Comparison of ENCODE assay signal across 22 cellular contexts in the genomic region with DNA sequence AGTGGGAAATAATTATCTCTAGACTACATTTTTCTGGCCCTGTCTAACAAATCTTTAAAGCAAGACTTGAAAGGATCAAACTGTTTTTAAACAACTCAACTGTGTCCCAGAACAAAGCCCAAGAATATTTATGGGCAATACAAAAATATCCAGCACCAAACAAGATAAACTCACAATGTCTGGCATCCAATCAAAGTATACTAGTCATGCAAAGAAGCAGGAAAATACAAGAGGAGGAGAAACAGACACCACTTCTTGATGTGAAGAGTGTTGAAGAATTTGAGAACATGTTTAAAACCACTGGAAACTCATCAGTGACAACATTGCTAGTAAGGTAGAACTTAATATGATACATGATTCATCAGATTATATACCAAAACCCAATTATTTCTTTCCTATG.
A peak's percentile ranks its signal among the peaks of the same experiment; 100 is the strongest.
DNase-seq lines count a peak whose midpoint lies in the region; ATAC-seq, FAIRE-seq and TF ChIP-seq lines count a peak whose summit lies in the region.
"Had no signal": no experiment of that assay in that cellular context is flagged by ENCODE, and none has a peak within 500 bp of the region (broad histone marks: within the 10 kb centered on the region; RNA-seq: fewer than 3 reads in every experiment).

No MANE protein-coding gene starts in this region.

- no peaks in the 10 kb centered on the region for H3K79me2 ChIP-seq in astrocyte (ENCODE audit: insufficient read depth, low read length)
- no peaks in the 10 kb centered on the region for H3K79me2 ChIP-seq in smooth muscle cell (ENCODE audit: low read depth)

- H3K27me3 ChIP-seq in heart left ventricle: no peaks in the 10 kb centered on the region
- no peaks in the 10 kb centered on the region for H3K27me3 ChIP-seq in right atrium auricular region
- H3K27me3 ChIP-seq in astrocyte (ENCODE audit: insufficient read depth, low read length): no peaks in the 10 kb centered on the region
- H3K27me3 ChIP-seq in smooth muscle cell (ENCODE audit: low read depth): no peaks in the 10 kb centered on the region
- H3K27me3 ChIP-seq: ovary had no signal

- H3F3A ChIP-seq in smooth muscle cell (ENCODE audit: low read depth): peaks cover 11% of the 10 kb centered on the region

- H3K9me3 ChIP-seq in heart left ventricle (no peaks in the 10 kb centered on the region), right atrium auricular region (no peaks in the 10 kb centered on the region), astrocyte (ENCODE audit: insufficient read depth, low read depth, low read length) (no peaks in the 10 kb centered on the region), smooth muscle cell (replicated peaks; ENCODE audit: low read depth) (no peaks in the 10 kb centered on the region)
- H3K9me3 ChIP-seq: ovary had no signal

- H3K9ac ChIP-seq in astrocyte (ENCODE audit: low read length) (no peak overlapping the region), smooth muscle cell (ENCODE audit: low read depth) (no peak overlapping the region)

- H2AFZ ChIP-seq in astrocyte (ENCODE audit: low read depth, low read length) (no peak overlapping the region), smooth muscle cell (ENCODE audit: low read depth) (peak overlapping the region; percentile 37)

- TF ChIP-seq POLR2A in heart left ventricle (IDR thresholded peaks at IDR 0.05): no peak

- no peak overlapping the region for H3K27ac Mint-ChIP-seq in astrocyte (ENCODE audit: unreplicated experiment)
- H3K27ac Mint-ChIP-seq: activated CD8-positive, alpha-beta T cell treated with anti-CD3 and anti-CD28 coated beads, Interleukin-2, amount 10 ng/mL, durations not matched to agents 7 days and 5 days; natural killer cell had no signal

- peaks cover 2% of the 10 kb centered on the region for H3K27me3 Mint-ChIP-seq in astrocyte (ENCODE audit: low read depth, unreplicated experiment)

- no peak overlapping the region for H3K4me2 ChIP-seq in astrocyte (ENCODE audit: low read length)
- peak overlapping the region; percentile 18 for H3K4me2 ChIP-seq in smooth muscle cell

- H3K4me3 ChIP-seq in heart left ventricle (peak overlapping the region in 1 of 12 donors; percentile 8), right atrium auricular region (no peak overlapping the region), astrocyte (ENCODE audit: insufficient read depth, low read depth, low read length) (no peak overlapping the region), smooth muscle cell (no peak overlapping the region)
- H3K4me3 ChIP-seq: ovary had no signal

- H3K4me1 ChIP-seq in heart left ventricle (peaks cover 0 to 24% (median 8%) of the 10 kb centered on the region in 12 donors), right atrium auricular region (no peaks in the 10 kb centered on the region), astrocyte (ENCODE audit: insufficient read depth, low read length) (peaks cover 16% of the 10 kb centered on the region), smooth muscle cell (ENCODE audit: low read depth) (peaks cover 9% of the 10 kb centered on the region)

- DNase-seq in heart left ventricle (no peak), right atrium auricular region (ENCODE audit: low spot score) (no peak), astrocyte (ENCODE audit: low read depth) (peak; percentile 33), left ventricle myocardium superior (no peak), smooth muscle cell (lab: John Stamatoyannopoulos, UW; ENCODE audit: unreplicated experiment) (no peak), NAMALWA (ENCODE audit: low spot score) (no peak), NCI-H524 (lab: John Stamatoyannopoulos, UW) (no peak)
- DNase-seq: activated CD4-positive, CD25-positive, alpha-beta regulatory T cell treated with anti-CD3 and anti-CD28 coated beads, Interleukin-2, amount 50 U/mL, for 72 hours; activated CD8-positive, alpha-beta T cell treated with anti-CD3 and anti-CD28 coated beads, Interleukin-2, amount 10 ng/mL, durations not matched to agents 7 days and 5 days; amygdala; caudate nucleus; natural killer cell; NCI-H1092; NCI-H2029 treated with DMSO at 0.1 percent for 48 hours; NCI-H226; OCI-M1; ovary; substantia nigra; SW 1271 had no signal

- no peak overlapping the region for H3K4me3 Mint-ChIP-seq in astrocyte (ENCODE audit: unreplicated experiment)
- H3K4me3 Mint-ChIP-seq: activated CD8-positive, alpha-beta T cell treated with anti-CD3 and anti-CD28 coated beads, Interleukin-2, amount 10 ng/mL, durations not matched to agents 7 days and 5 days; natural killer cell had no signal

- H4K20me1 ChIP-seq in astrocyte (ENCODE audit: insufficient read depth, low read length): no peaks in the 10 kb centered on the region
- H4K20me1 ChIP-seq in smooth muscle cell (ENCODE audit: low read depth): no peaks in the 10 kb centered on the region

- no peaks in the 10 kb centered on the region for H3K36me3 Mint-ChIP-seq in astrocyte (ENCODE audit: low read depth, unreplicated experiment)
- H3K36me3 Mint-ChIP-seq: natural killer cell had no signal

- peak in 3 of 4 donors; percentile 27 to 49 (median 47) for ATAC-seq in heart left ventricle
- peak; percentile 64 for ATAC-seq in left ventricle myocardium superior
- ATAC-seq in GM19463 (IDR thresholded peaks at IDR 0.05; ENCODE audit: unreplicated experiment): no peak
- ATAC-seq: activated CD8-positive, alpha-beta T cell treated with anti-CD3 and anti-CD28 coated beads, Interleukin-2, amount 10 ng/mL, durations not matched to agents 7 days and 5 days; natural killer cell; sciatic nerve had no signal

- H3K9me3 Mint-ChIP-seq in astrocyte (ENCODE audit: unreplicated experiment): peaks cover 3% of the 10 kb centered on the region
- H3K9me3 Mint-ChIP-seq: natural killer cell had no signal

- H3K36me3 ChIP-seq in heart left ventricle: no peaks in the 10 kb centered on the region
- H3K36me3 ChIP-seq in right atrium auricular region: no peaks in the 10 kb centered on the region
- H3K36me3 ChIP-seq in astrocyte (ENCODE audit: insufficient read depth, low read length): no peaks in the 10 kb centered on the region
- no peaks in the 10 kb centered on the region for H3K36me3 ChIP-seq in smooth muscle cell (ENCODE audit: low read depth)
- H3K36me3 ChIP-seq: ovary had no signal

- TF ChIP-seq CTCF in heart left ventricle (IDR thresholded peaks at IDR 0.05) (no peak), right atrium auricular region (IDR thresholded peaks at IDR 0.05) (no peak), astrocyte (IDR thresholded peaks at IDR 0.05; ENCODE audit: insufficient read depth, low read depth, low read length) (no peak), smooth muscle cell (IDR thresholded peaks at IDR 0.05; ENCODE audit: borderline replicate concordance, insufficient read depth, poor library complexity, severe bottlenecking) (no peak)

- peak; percentile 86 for FAIRE-seq in astrocyte (lab: Jason Lieb, UNC)
- FAIRE-seq: A204.1 had no signal

- H3K27ac ChIP-seq in heart left ventricle (peak overlapping the region in 8 of 12 donors; percentile 1 to 76 (median 66)), right atrium auricular region (peak overlapping the region in 1 of 2 donors; percentile 46), astrocyte (ENCODE audit: low read depth, low read length) (no peak overlapping the region), smooth muscle cell (ENCODE audit: low read depth) (peak overlapping the region; percentile 55)

- peaks cover 30% of the 10 kb centered on the region for H3K4me1 Mint-ChIP-seq in astrocyte (ENCODE audit: low read depth, unreplicated experiment)

- intact Hi-C loops in heart left ventricle (cut with DNase I) (no loop called here), left ventricle myocardium superior (cut with micrococcal nuclease) (no loop called here)
